In genomic region chr19:10850631-10851030, GRCh38 we compare ENCODE assay signal across 29 cellular contexts. TPM values are rescaled to one million over a fixed set of nuclear protein-coding genes. Genes with fewer than 3 reads are reported as not detected.
"Had no signal": no experiment of that assay in that cellular context is flagged by ENCODE, and none has a peak within 500 bp of the region (broad histone marks: within the 10 kb centered on the region; RNA-seq: fewer than 3 reads in every experiment).

No MANE protein-coding gene starts in this region.

- H3K27ac ChIP-seq: ascending aorta, breast epithelium, cardiac muscle cell, colonic mucosa, epithelial cell of prostate, esophagus squamous epithelium, gastroesophageal sphincter had no signal

- H3K9me3 ChIP-seq: ascending aorta, colonic mucosa, esophagus squamous epithelium had no signal

- ATAC-seq: activated naive CD4-positive, alpha-beta T cell treated with anti-CD3 and anti-CD28 coated beads, Interleukin-2, amount 50 U/mL, for 72 hours; activated T-cell treated with anti-CD3 and anti-CD28 coated beads, Interleukin-2, amount 50 U/mL, for 72 hours; gastroesophageal sphincter had no signal

- H3K4me3 Mint-ChIP-seq: activated CD4-positive, alpha-beta memory T cell treated with anti-CD3 and anti-CD28 coated beads, Interleukin-2, amount 10 ng/mL, durations not matched to agents 7 days and 5 days; activated CD4-positive, alpha-beta T cell treated with anti-CD3 and anti-CD28 coated beads, Interleukin-2, amount 10 ng/mL, durations not matched to agents 7 days and 5 days; activated naive CD4-positive, alpha-beta T cell treated with anti-CD3 and anti-CD28 coated beads, Interleukin-2, amount 10 ng/mL, durations not matched to agents 7 days and 5 days; activated naive CD8-positive, alpha-beta T cell treated with anti-CD3 and anti-CD28 coated beads, Interleukin-2, amount 10 ng/mL, durations not matched to agents 7 days and 5 days; activated T-cell treated with anti-CD3 and anti-CD28 coated beads, Interleukin-2, amount 50 U/mL, for 24 hours; activated T-cell treated with anti-CD3 and anti-CD28 coated beads, Interleukin-2, amount 50 U/mL, for 72 hours; brain had no signal

- H3K27me3 ChIP-seq: ascending aorta, breast epithelium, cardiac muscle cell, colonic mucosa had no signal

- H3K27me3 Mint-ChIP-seq: activated CD4-positive, alpha-beta memory T cell treated with anti-CD3 and anti-CD28 coated beads, Interleukin-2, amount 10 ng/mL, durations not matched to agents 7 days and 5 days; activated naive CD8-positive, alpha-beta T cell treated with anti-CD3 and anti-CD28 coated beads, Interleukin-2, amount 10 ng/mL, durations not matched to agents 7 days and 5 days had no signal

- H3K27ac Mint-ChIP-seq: activated CD4-positive, alpha-beta memory T cell treated with anti-CD3 and anti-CD28 coated beads, Interleukin-2, amount 10 ng/mL, durations not matched to agents 7 days and 5 days; activated CD4-positive, alpha-beta T cell treated with anti-CD3 and anti-CD28 coated beads, Interleukin-2, amount 10 ng/mL, durations not matched to agents 7 days and 5 days; activated naive CD4-positive, alpha-beta T cell treated with anti-CD3 and anti-CD28 coated beads, Interleukin-2, amount 10 ng/mL, durations not matched to agents 7 days and 5 days; activated naive CD4-positive, alpha-beta T cell treated with anti-CD3 and anti-CD28 coated beads, Interleukin-2, amount 50 U/mL, for 72 hours; activated naive CD8-positive, alpha-beta T cell treated with anti-CD3 and anti-CD28 coated beads, Interleukin-2, amount 10 ng/mL, durations not matched to agents 7 days and 5 days; activated T-cell treated with anti-CD3 and anti-CD28 coated beads, Interleukin-2, amount 50 U/mL, for 24 hours; activated T-cell treated with anti-CD3 and anti-CD28 coated beads, Interleukin-2, amount 50 U/mL, for 72 hours had no signal

- DNase-seq: activated CD4-positive, alpha-beta memory T cell treated with anti-CD3 and anti-CD28 coated beads, Interleukin-2, amount 10 ng/mL, durations not matched to agents 7 days and 5 days; activated CD4-positive, alpha-beta T cell treated with anti-CD3 and anti-CD28 coated beads for 1 hour; activated CD4-positive, alpha-beta T cell treated with anti-CD3 and anti-CD28 coated beads for 4 hours; activated CD4-positive, alpha-beta T cell treated with anti-CD3 and anti-CD28 coated beads, Interleukin-2, amount 10 ng/mL, durations not matched to agents 7 days and 5 days; activated CD4-positive, alpha-beta T cell treated with anti-CD3 and anti-CD28 coated beads, Interleukin-2, amount 50 U/mL, for 4 hours; activated CD8-positive, alpha-beta memory T cell treated with anti-CD3 and anti-CD28 coated beads, Interleukin-2, amount 50 U/mL, for 48 hours; activated gamma-delta T cell; activated naive CD4-positive, alpha-beta T cell; activated naive CD4-positive, alpha-beta T cell treated with anti-CD3 and anti-CD28 coated beads, Interleukin-2, amount 10 ng/mL, durations not matched to agents 7 days and 5 days; activated naive CD8-positive, alpha-beta T cell treated with anti-CD3 and anti-CD28 coated beads, Interleukin-2, amount 10 ng/mL, durations not matched to agents 7 days and 5 days; activated T-cell treated with anti-CD3 and anti-CD28 coated beads for 4 hours; activated T-cell treated with anti-CD3 and anti-CD28 coated beads, Interleukin-2, amount 50 U/mL, for 24 hours; activated T-cell treated with anti-CD3 and anti-CD28 coated beads, Interleukin-2, amount 50 U/mL, for 72 hours; central memory CD4-positive, alpha-beta T cell; cerebellar nuclear complex; colonic mucosa; effector CD8-positive, alpha-beta T cell; esophagus squamous epithelium; foreskin melanocyte; T-helper 2 cell had no signal

RNA-seq across cellular contexts. Expression of gene C19orf38, which starts 2.4 kb away (rescaled TPM):
- total RNA-seq: ascending aorta, endothelial cell of umbilical vein, glomerular endothelial cell had no signal
